ENCODE assay signal across 14 cellular contexts in genomic region chr9:72733896-72734295, GRCh38.
"Had no signal": no experiment of that assay in that cellular context is flagged by ENCODE, and none has a peak within 500 bp of the region (broad histone marks: within the 10 kb centered on the region; RNA-seq: fewer than 3 reads in every experiment).

No MANE protein-coding gene starts in this region.

- H3K9me3 ChIP-seq: esophagus muscularis mucosa, heart left ventricle, pancreas had no signal

- H3K4me3 ChIP-seq: coronary artery, esophagus muscularis mucosa, heart left ventricle, pancreas, skin epidermis had no signal

- ATAC-seq: foreskin keratinocyte, heart left ventricle had no signal

- DNase-seq: activated naive CD4-positive, alpha-beta T cell; activated naive CD8-positive, alpha-beta T cell treated with anti-CD3 and anti-CD28 coated beads, Interleukin-2, amount 10 ng/mL, durations not matched to agents 7 days and 5 days; brain microvascular endothelial cell; effector CD4-positive, alpha-beta T cell; foreskin keratinocyte; heart left ventricle; pancreas; retina; stimulated activated CD4-positive, alpha-beta T cell treated with anti-CD3 and anti-CD28 coated beads, Interleukin-15, amount 100 ng/mL, for 24 hours; stimulated activated CD4-positive, alpha-beta T cell treated with anti-CD3 and anti-CD28 coated beads, Interleukin-4, amount 100 ng/mL, for 24 hours; stimulated activated naive CD4-positive, alpha-beta T cell had no signal

- H3K36me3 ChIP-seq: brain microvascular endothelial cell, esophagus muscularis mucosa, heart left ventricle, pancreas had no signal

- H3K4me1 ChIP-seq: esophagus muscularis mucosa, foreskin keratinocyte, pancreas had no signal

- H3K27me3 ChIP-seq: brain microvascular endothelial cell, esophagus muscularis mucosa, pancreas had no signal

- H3K27ac ChIP-seq: brain microvascular endothelial cell, coronary artery, esophagus muscularis mucosa, foreskin keratinocyte, heart left ventricle, pancreas, skin epidermis had no signal
